In genomic region chr7:27165655-27166474, GRCh38 we compare ENCODE assay signal across 1 cellular context.
TF ChIP-seq lines count a peak whose summit lies in the region.

No MANE protein-coding gene starts in this region.

TF ChIP-seq in GM12878, 131 proteins besides CTCF, POLR2A, EP300 and RAD21:
- TF ChIP-seq ZBTB33 (IDR thresholded peaks at IDR 0.05) (no peak), SUZ12 (IDR thresholded peaks at IDR 0.05; ENCODE audit: unreplicated experiment) (peak; percentile 10), NFXL1 (IDR thresholded peaks at IDR 0.05; ENCODE audit: borderline replicate concordance) (no peak), NFYA (IDR thresholded peaks at IDR 0.05; ENCODE audit: borderline replicate concordance, low read depth, low read length) (no peak), HCFC1 (IDR thresholded peaks at IDR 0.05; ENCODE audit: low read length) (no peak), POLR2AphosphoS2 (IDR thresholded peaks at IDR 0.05; ENCODE audit: low read depth, low read length) (no peak), SIN3A (IDR thresholded peaks at IDR 0.05; ENCODE audit: low read depth, low read length) (no peak), RUNX3 (IDR thresholded peaks at IDR 0.05; ENCODE audit: low read length) (no peak), BACH1 (IDR thresholded peaks at IDR 0.05; ENCODE audit: borderline replicate concordance) (no peak)
